20 cellular contexts compared by ENCODE assay signal in genomic region chr5:171863928-171864327, GRCh38.
DNase-seq lines count a peak whose midpoint lies in the region; FAIRE-seq and TF ChIP-seq lines count a peak whose summit lies in the region.
"Had no signal": no experiment of that assay in that cellular context is flagged by ENCODE, and none has a peak within 500 bp of the region (broad histone marks: within the 10 kb centered on the region; RNA-seq: fewer than 3 reads in every experiment).

No MANE protein-coding gene starts in this region.

- no peaks in the 10 kb centered on the region for H3K36me3 ChIP-seq in colonic mucosa

- H3K4me3 Mint-ChIP-seq in T-helper 2 cell treated with Interferon-gamma antibody and Interleukin-4, amounts not matched to agents 5 μg/mL and 100 μg/mL, for 36 hours: no peak overlapping the region
- H3K4me3 Mint-ChIP-seq: B cell had no signal

- H3K27me3 ChIP-seq in colonic mucosa: no peaks in the 10 kb centered on the region
- H3K27me3 ChIP-seq: vagina had no signal

- no peak overlapping the region for H3K4me3 ChIP-seq in AG09309 (ENCODE audit: control insufficient read depth, low read depth, low read length)
- no peak overlapping the region for H3K4me3 ChIP-seq in colonic mucosa
- H3K4me3 ChIP-seq: vagina had no signal

- FAIRE-seq in HTR-8/SVneo (lab: Jason Lieb, UNC): peak; percentile 79

- H3K27me3 Mint-ChIP-seq in T-helper 2 cell treated with Interferon-gamma antibody and Interleukin-4, amounts not matched to agents 5 μg/mL and 100 μg/mL, for 36 hours (ENCODE audit: low read depth): no peaks in the 10 kb centered on the region
- H3K27me3 Mint-ChIP-seq: B cell had no signal

- peak; percentile 67 for DNase-seq in AG09309 (ENCODE audit: low read depth)
- peak; percentile 23 for DNase-seq in HTR-8/SVneo (ENCODE audit: insufficient read length, low spot score)
- DNase-seq in dedifferentiated amniotic fluid mesenchymal stem cell (ENCODE audit: extremely low spot score): peak; percentile 68
- DNase-seq in myocyte (ENCODE audit: low read depth): peak; percentile 36
- DNase-seq in stimulated activated CD4-positive, alpha-beta T cell treated with anti-CD3 and anti-CD28 coated beads, Interleukin-1b, Interleukin-23, amount 100 ng/mL, for 48 hours: no peak
- DNase-seq in T-helper 2 cell treated with Interferon-gamma antibody and Interleukin-4, amounts not matched to agents 5 μg/mL and 100 μg/mL, for 36 hours (ENCODE audit: low spot score): no peak
- DNase-seq in colonic mucosa: no peak
- no peak for DNase-seq in NCI-H1048 (lab: John Stamatoyannopoulos, UW)
- DNase-seq: activated CD4-positive, alpha-beta T cell treated with anti-CD3 and anti-CD28 coated beads, Interleukin-2, amount 50 U/mL, for 4 hours; DND-41; erythroblast; KBM-7; midbrain; NCI-H1694; SIG-M5; stimulated activated CD4-positive, alpha-beta T cell treated with anti-CD3 and anti-CD28 coated beads, Interleukin-2, amount 100 ng/mL, for 24 hours; T1000 had no signal

- no peaks in the 10 kb centered on the region for H3K9me3 ChIP-seq in colonic mucosa
- H3K9me3 ChIP-seq: vagina had no signal

- intact Hi-C loops in colonic mucosa (cut with DNase I): no loop called here

- H3K4me1 Mint-ChIP-seq in T-helper 2 cell treated with Interferon-gamma antibody and Interleukin-4, amounts not matched to agents 5 μg/mL and 100 μg/mL, for 36 hours (ENCODE audit: low read depth): peaks cover 17% of the 10 kb centered on the region
- H3K4me1 Mint-ChIP-seq: B cell had no signal

- no peaks in the 10 kb centered on the region for H3K9me3 Mint-ChIP-seq in T-helper 2 cell treated with Interferon-gamma antibody and Interleukin-4, amounts not matched to agents 5 μg/mL and 100 μg/mL, for 36 hours
- H3K9me3 Mint-ChIP-seq: activated T-helper 2 cell treated with anti-CD3 and anti-CD28 coated beads, Interferon-gamma antibody, Interleukin-2, Interleukin-4, amounts not matched to agents 10 μg/mL and 5 μg/mL and 100 μg/mL, durations not matched to agents 14 hours and 24 hours and 36 hours had no signal

- H3K4me1 ChIP-seq in colonic mucosa: no peaks in the 10 kb centered on the region
- H3K4me1 ChIP-seq: vagina had no signal

- H3K9ac ChIP-seq in colonic mucosa (ENCODE audit: low read depth in 2 of 2, low read length in 2 of 2): no peak overlapping the region

- H3K27ac Mint-ChIP-seq in T-helper 2 cell treated with Interferon-gamma antibody and Interleukin-4, amounts not matched to agents 5 μg/mL and 100 μg/mL, for 36 hours: no peak overlapping the region
- H3K27ac Mint-ChIP-seq: activated T-helper 2 cell treated with anti-CD3 and anti-CD28 coated beads, Interferon-gamma antibody, Interleukin-2, Interleukin-4, amounts not matched to agents 10 μg/mL and 5 μg/mL and 100 μg/mL, durations not matched to agents 14 hours and 24 hours and 36 hours; B cell had no signal

- TF ChIP-seq CTCF in AG09309 (IDR thresholded peaks at IDR 0.05; ENCODE audit: control insufficient read depth, insufficient read depth, low read depth, low read length, missing control alignments) (no peak), colonic mucosa (IDR thresholded peaks at IDR 0.05) (no peak)

- H3K27ac ChIP-seq in colonic mucosa: no peak overlapping the region
- H3K27ac ChIP-seq: vagina had no signal

- peaks cover 24% of the 10 kb centered on the region for H3K36me3 Mint-ChIP-seq in T-helper 2 cell treated with Interferon-gamma antibody and Interleukin-4, amounts not matched to agents 5 μg/mL and 100 μg/mL, for 36 hours (ENCODE audit: low read depth)

Comparison
In these comparisons a context has a peak if more than half of its experiments do, and no peak if none do; other contexts are left out.
1. DNase-seq: peak in AG09309 (single experiment), HTR-8/SVneo (single experiment), dedifferentiated amniotic fluid mesenchymal stem cell (single experiment) and myocyte (single experiment); none in stimulated activated CD4-positive, alpha-beta T cell treated with anti-CD3 and anti-CD28 coated beads, Interleukin-1b, Interleukin-23, amount 100 ng/mL, for 48 hours (single experiment), T-helper 2 cell treated with Interferon-gamma antibody and Interleukin-4, amounts not matched to agents 5 μg/mL and 100 μg/mL, for 36 hours (single experiment), colonic mucosa (single experiment) and NCI-H1048 (single experiment).